Comparison of ENCODE assay signal across 1 cellular context in genomic region chr6:7261030-7261841, GRCh38.
TF ChIP-seq lines count a peak whose summit lies in the region.

No MANE protein-coding gene starts in this region.

TF ChIP-seq in K562, 482 proteins besides CTCF, POLR2A, EP300 and RAD21 (continued from another document and continues in another):
- TF ChIP-seq, protein P1, sequence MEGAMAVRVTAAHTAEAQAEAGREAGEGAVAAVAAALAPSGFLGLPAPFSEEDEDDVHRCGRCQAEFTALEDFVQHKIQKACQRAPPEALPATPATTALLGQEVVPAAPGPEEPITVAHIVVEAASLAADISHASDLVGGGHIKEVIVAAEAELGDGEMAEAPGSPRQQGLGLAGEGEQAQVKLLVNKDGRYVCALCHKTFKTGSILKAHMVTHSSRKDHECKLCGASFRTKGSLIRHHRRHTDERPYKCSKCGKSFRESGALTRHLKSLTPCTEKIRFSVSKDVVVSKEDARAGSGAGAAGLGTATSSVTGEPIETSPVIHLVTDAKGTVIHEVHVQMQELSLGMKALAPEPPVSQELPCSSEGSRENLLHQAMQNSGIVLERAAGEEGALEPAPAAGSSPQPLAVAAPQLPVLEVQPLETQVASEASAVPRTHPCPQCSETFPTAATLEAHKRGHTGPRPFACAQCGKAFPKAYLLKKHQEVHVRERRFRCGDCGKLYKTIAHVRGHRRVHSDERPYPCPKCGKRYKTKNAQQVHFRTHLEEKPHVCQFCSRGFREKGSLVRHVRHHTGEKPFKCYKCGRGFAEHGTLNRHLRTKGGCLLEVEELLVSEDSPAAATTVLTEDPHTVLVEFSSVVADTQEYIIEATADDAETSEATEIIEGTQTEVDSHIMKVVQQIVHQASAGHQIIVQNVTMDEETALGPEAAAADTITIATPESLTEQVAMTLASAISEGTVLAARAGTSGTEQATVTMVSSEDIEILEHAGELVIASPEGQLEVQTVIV (CRISPR knock-in tag; IDR thresholded peaks at IDR 0.05; ENCODE audit: borderline replicate concordance) = no peak
- TF ChIP-seq CREB1 (IDR thresholded peaks at IDR 0.05) (no peak), CREB1 (CRISPR knock-in tag; IDR thresholded peaks at IDR 0.05) (0 out of 2 replicates have a peak, but pooled peaks have one; percentile 3), STAT5A (IDR thresholded peaks at IDR 0.05; ENCODE audit: borderline replicate concordance, low read length) (no peak), KAT8 (IDR thresholded peaks at IDR 0.05; ENCODE audit: low read depth) (no peak), ZNF24 (IDR thresholded peaks at IDR 0.05) (no peak), ZNF311 (CRISPR knock-in tag; IDR thresholded peaks at IDR 0.05) (no peak), ZSCAN29 (IDR thresholded peaks at IDR 0.05) (no peak), ZNF41 (CRISPR knock-in tag; conservative IDR thresholded peaks at IDR 0.05) (no peak), TFAM (CRISPR knock-in tag; conservative IDR thresholded peaks at IDR 0.05) (no peak), NFXL1 (CRISPR knock-in tag; IDR thresholded peaks at IDR 0.05) (no peak), KDM1A (IDR thresholded peaks at IDR 0.05) (no peak), HBP1 (CRISPR knock-in tag; IDR thresholded peaks at IDR 0.05) (no peak), XRCC3 (IDR thresholded peaks at IDR 0.05) (no peak), SAP30 (IDR thresholded peaks at IDR 0.05; ENCODE audit: borderline replicate concordance, insufficient read depth, low read depth, low read length, poor library complexity, severe bottlenecking) (peak; percentile 28), KLF13 (tag; IDR thresholded peaks at IDR 0.05; ENCODE audit: borderline replicate concordance, low read depth) (peak; percentile 49; the same call in 1 of the 2 replicates), ZKSCAN1 (IDR thresholded peaks at IDR 0.05; ENCODE audit: low read depth, low read length) (no peak), JUNB (CRISPR knock-in tag; conservative IDR thresholded peaks at IDR 0.05) (no peak), MAZ (CRISPR knock-in tag; conservative IDR thresholded peaks at IDR 0.05 in 1 of 2, IDR thresholded peaks at IDR 0.05 in 1 of 2) (peak in 1 of 2 experiments; percentile 56; a peak in 1 of 4 replicates), TCF3 (CRISPR knock-in tag; IDR thresholded peaks at IDR 0.05) (no peak), SMAD4 (CRISPR knock-in tag; conservative IDR thresholded peaks at IDR 0.05) (no peak), RNF219 (CRISPR knock-in tag; IDR thresholded peaks at IDR 0.05) (no peak), ARID1B (IDR thresholded peaks at IDR 0.05) (no peak), HMG20A (CRISPR knock-in tag; conservative IDR thresholded peaks at IDR 0.05) (no peak), ZNF449 (CRISPR knock-in tag; IDR thresholded peaks at IDR 0.05) (no peak), ZNF431 (CRISPR knock-in tag; IDR thresholded peaks at IDR 0.05) (no peak), ZNF239 (CRISPR knock-in tag; IDR thresholded peaks at IDR 0.05) (no peak), ZNF764 (CRISPR knock-in tag; IDR thresholded peaks at IDR 0.05; ENCODE audit: low read depth) (peak; percentile 50; the same call in 1 of the 2 replicates), SRSF1 (IDR thresholded peaks at IDR 0.05; ENCODE audit: low read depth, low read length) (no peak), ARID4B (CRISPR knock-in tag; IDR thresholded peaks at IDR 0.05) (0 out of 2 replicates have a peak, but pooled peaks have one; percentile 25), ETS2 (tag; IDR thresholded peaks at IDR 0.05; ENCODE audit: borderline replicate concordance, poor library complexity, severe bottlenecking) (no peak), ZNF76 (CRISPR knock-in tag; IDR thresholded peaks at IDR 0.05; ENCODE audit: borderline replicate concordance) (no peak), HMGN3 (IDR thresholded peaks at IDR 0.05; ENCODE audit: borderline replicate concordance, extremely low read depth, insufficient read length, low read depth, low read length) (no peak), MAFF (IDR thresholded peaks at IDR 0.05; ENCODE audit: low read length) (no peak), STAG1 (CRISPR knock-in tag; IDR thresholded peaks at IDR 0.05; ENCODE audit: borderline replicate concordance) (no peak), ZNF436 (CRISPR knock-in tag; IDR thresholded peaks at IDR 0.05) (no peak), JUND (IDR thresholded peaks at IDR 0.05; ENCODE audit: borderline replicate concordance, low read depth, low read length) (peak; percentile 19; the same call in 1 of the 2 replicates), JUND (tag; IDR thresholded peaks at IDR 0.05; ENCODE audit: borderline replicate concordance, low read depth, low read length) (no peak), CBFA2T3 (IDR thresholded peaks at IDR 0.05) (no peak), TEAD4 (IDR thresholded peaks at IDR 0.05; ENCODE audit: low read length) (0 out of 2 replicates have a peak, but pooled peaks have one; percentile 8), TEAD4 (CRISPR knock-in tag; IDR thresholded peaks at IDR 0.05; ENCODE audit: borderline replicate concordance) (no peak), CHAMP1 (IDR thresholded peaks at IDR 0.05) (no peak), EGR1 (conservative IDR thresholded peaks at IDR 0.05) (peak; percentile 60), CHD2 (IDR thresholded peaks at IDR 0.05; ENCODE audit: low read depth, low read length) (no peak), ZNF830 (CRISPR knock-in tag; IDR thresholded peaks at IDR 0.05) (no peak), MEIS2 (IDR thresholded peaks at IDR 0.05; ENCODE audit: partially characterized antibody) (peak; percentile 40), ZBTB2 (IDR thresholded peaks at IDR 0.05) (no peak), E2F6 (IDR thresholded peaks at IDR 0.05; ENCODE audit: borderline replicate concordance in 1 of 2, extremely low read depth in 1 of 2, insufficient read depth in 1 of 2, insufficient read length in 1 of 2, low read depth in 1 of 2, low read length in 1 of 2, poor library complexity in 1 of 2, severe bottlenecking in 1 of 2) (no peak)
- TF ChIP-seq, protein P2, sequence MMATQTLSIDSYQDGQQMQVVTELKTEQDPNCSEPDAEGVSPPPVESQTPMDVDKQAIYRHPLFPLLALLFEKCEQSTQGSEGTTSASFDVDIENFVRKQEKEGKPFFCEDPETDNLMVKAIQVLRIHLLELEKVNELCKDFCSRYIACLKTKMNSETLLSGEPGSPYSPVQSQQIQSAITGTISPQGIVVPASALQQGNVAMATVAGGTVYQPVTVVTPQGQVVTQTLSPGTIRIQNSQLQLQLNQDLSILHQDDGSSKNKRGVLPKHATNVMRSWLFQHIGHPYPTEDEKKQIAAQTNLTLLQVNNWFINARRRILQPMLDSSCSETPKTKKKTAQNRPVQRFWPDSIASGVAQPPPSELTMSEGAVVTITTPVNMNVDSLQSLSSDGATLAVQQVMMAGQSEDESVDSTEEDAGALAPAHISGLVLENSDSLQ (IDR thresholded peaks at IDR 0.05) = no peak; the same call in 1 of the 2 replicates
